In genomic region chr1:59142663-59143487, GRCh38 we compare ENCODE assay signal across 9 cellular contexts.
DNase-seq lines count a peak whose midpoint lies in the region; ATAC-seq and TF ChIP-seq lines count a peak whose summit lies in the region.
"Had no signal": no experiment of that assay in that cellular context is flagged by ENCODE, and none has a peak within 500 bp of the region (broad histone marks: within the 10 kb centered on the region; RNA-seq: fewer than 3 reads in every experiment).

No MANE protein-coding gene starts in this region.

- H3K9me3 ChIP-seq in hepatocyte (ENCODE audit: low read depth), result no peaks in the 10 kb centered on the region

- H3K27me3 ChIP-seq in hepatocyte, result no peaks in the 10 kb centered on the region

- CTCF ChIA-PET in activated CD4-positive, alpha-beta T cell treated with anti-CD3 and anti-CD28 coated beads for 36 hours (lab: Charles Lee), result interaction anchor here (0.8 to 0.9 kb wide), 2 partner anchors 9 to 21 kb away, joined by 3 read pairs; no protein-coding TSS in a partner anchor
- CTCF ChIA-PET in activated CD4-positive, alpha-beta T cell treated with anti-CD3 and anti-CD28 coated beads, Interleukin-2, amount 10 ng/mL, durations not matched to agents 7 days and 5 days (lab: Charles Lee), result interaction anchor here (0.7 to 1.3 kb wide), 2 partner anchors 8 to 17 kb away, joined by 3 to 5 read pairs; no protein-coding TSS in a partner anchor

- intact Hi-C loops in activated CD4-positive, alpha-beta T cell treated with anti-CD3 and anti-CD28 coated beads for 36 hours (cut with DNase I, micrococcal nuclease), result loop anchor here in 1 of 2 experiments (5.0 kb wide), 1 partner anchor 356 kb away; no protein-coding TSS in a partner anchor

- POLR2A ChIA-PET in activated CD4-positive, alpha-beta T cell treated with anti-CD3 and anti-CD28 coated beads for 36 hours (lab: Charles Lee), result no interaction called here
- POLR2A ChIA-PET in activated CD4-positive, alpha-beta T cell treated with anti-CD3 and anti-CD28 coated beads, Interleukin-2, amount 10 ng/mL, durations not matched to agents 7 days and 5 days (lab: Charles Lee), result no interaction called here

- peak; percentile 39 for ATAC-seq in activated CD4-positive, alpha-beta T cell treated with anti-CD3 and anti-CD28 coated beads for 36 hours
- no peak for ATAC-seq in GM19395 (IDR thresholded peaks at IDR 0.05; ENCODE audit: unreplicated experiment)
- ATAC-seq in HG03457 (IDR thresholded peaks at IDR 0.05; ENCODE audit: unreplicated experiment), result no peak

- peaks cover 2% of the 10 kb centered on the region for H3K27me3 Mint-ChIP-seq in activated CD4-positive, alpha-beta T cell treated with anti-CD3 and anti-CD28 coated beads for 36 hours
- no peaks in the 10 kb centered on the region for H3K27me3 Mint-ChIP-seq in activated CD4-positive, alpha-beta T cell treated with anti-CD3 and anti-CD28 coated beads, Interleukin-2, amount 10 ng/mL, durations not matched to agents 7 days and 5 days

- no peak overlapping the region for H3K27ac Mint-ChIP-seq in activated CD4-positive, alpha-beta T cell treated with anti-CD3 and anti-CD28 coated beads for 36 hours
- H3K27ac Mint-ChIP-seq in activated CD4-positive, alpha-beta T cell treated with anti-CD3 and anti-CD28 coated beads, Interleukin-2, amount 10 ng/mL, durations not matched to agents 7 days and 5 days, result no peak overlapping the region
- H3K27ac Mint-ChIP-seq: CD8-positive, alpha-beta memory T cell had no signal

- H4K20me1 ChIP-seq in hepatocyte (ENCODE audit: insufficient read depth, poor library complexity, severe bottlenecking), result no peaks in the 10 kb centered on the region

- H3K27ac ChIP-seq in hepatocyte, result peak overlapping the region; percentile 85

- no peak overlapping the region for H2AFZ ChIP-seq in hepatocyte

- no peaks in the 10 kb centered on the region for H3K9me2 ChIP-seq in hepatocyte (replicated peaks; ENCODE audit: insufficient read depth)

- no peak for DNase-seq in activated CD4-positive, alpha-beta T cell treated with anti-CD3 and anti-CD28 coated beads for 36 hours
- no peak for DNase-seq in activated CD4-positive, alpha-beta T cell treated with anti-CD3 and anti-CD28 coated beads, Interleukin-2, amount 10 ng/mL, durations not matched to agents 7 days and 5 days
- DNase-seq in T1000 (lab: John Stamatoyannopoulos, UW) (peak; percentile 72), hepatocyte (ENCODE audit: low spot score) (peak; percentile 74), stromal cell of bone marrow (ENCODE audit: low read depth) (peak; percentile 83), DMS79 (lab: John Stamatoyannopoulos, UW) (no peak)
- DNase-seq: CD8-positive, alpha-beta memory T cell had no signal

- peaks cover 34% of the 10 kb centered on the region for H3K4me1 ChIP-seq in hepatocyte (ENCODE audit: insufficient read depth)

- peaks cover 24% of the 10 kb centered on the region for H3K4me1 Mint-ChIP-seq in activated CD4-positive, alpha-beta T cell treated with anti-CD3 and anti-CD28 coated beads for 36 hours
- peaks cover 25% of the 10 kb centered on the region for H3K4me1 Mint-ChIP-seq in activated CD4-positive, alpha-beta T cell treated with anti-CD3 and anti-CD28 coated beads, Interleukin-2, amount 10 ng/mL, durations not matched to agents 7 days and 5 days

- H3K4me3 Mint-ChIP-seq in activated CD4-positive, alpha-beta T cell treated with anti-CD3 and anti-CD28 coated beads for 36 hours, result no peak overlapping the region
- H3K4me3 Mint-ChIP-seq in activated CD4-positive, alpha-beta T cell treated with anti-CD3 and anti-CD28 coated beads, Interleukin-2, amount 10 ng/mL, durations not matched to agents 7 days and 5 days, result no peak overlapping the region
- H3K4me3 Mint-ChIP-seq: CD8-positive, alpha-beta memory T cell had no signal

- H3K36me3 ChIP-seq in hepatocyte (replicated peaks; ENCODE audit: insufficient read depth, low read depth), result no peaks in the 10 kb centered on the region

- H3K9me3 Mint-ChIP-seq in activated CD4-positive, alpha-beta T cell treated with anti-CD3 and anti-CD28 coated beads for 36 hours (ENCODE audit: low read depth), result no peaks in the 10 kb centered on the region
- H3K9me3 Mint-ChIP-seq in activated CD4-positive, alpha-beta T cell treated with anti-CD3 and anti-CD28 coated beads, Interleukin-2, amount 10 ng/mL, durations not matched to agents 7 days and 5 days, result no peaks in the 10 kb centered on the region
- H3K9me3 Mint-ChIP-seq: CD8-positive, alpha-beta memory T cell had no signal

- no peaks in the 10 kb centered on the region for H3K79me2 ChIP-seq in hepatocyte

- no peak for TF ChIP-seq CTCF in hepatocyte (IDR thresholded peaks at IDR 0.05; ENCODE audit: poor library complexity)

- H3K4me3 ChIP-seq in hepatocyte, result no peak overlapping the region

- no peak overlapping the region for H3K4me2 ChIP-seq in hepatocyte

- no peaks in the 10 kb centered on the region for H3K36me3 Mint-ChIP-seq in activated CD4-positive, alpha-beta T cell treated with anti-CD3 and anti-CD28 coated beads for 36 hours (ENCODE audit: low read depth)
- no peaks in the 10 kb centered on the region for H3K36me3 Mint-ChIP-seq in activated CD4-positive, alpha-beta T cell treated with anti-CD3 and anti-CD28 coated beads, Interleukin-2, amount 10 ng/mL, durations not matched to agents 7 days and 5 days (ENCODE audit: low read depth)

- 66% methylated on average over 8 of the region's 8 CpGs for WGBS in hepatocyte (ENCODE audit: low lambda C conversion rate, missing lambda C conversion rate)

Comparison
In these comparisons a context has a peak if more than half of its experiments do, and no peak if none do; other contexts are left out.
1. DNase-seq: peak in T1000 (single experiment), hepatocyte (single experiment) and stromal cell of bone marrow (single experiment); none in activated CD4-positive, alpha-beta T cell treated with anti-CD3 and anti-CD28 coated beads for 36 hours (single experiment), activated CD4-positive, alpha-beta T cell treated with anti-CD3 and anti-CD28 coated beads, Interleukin-2, amount 10 ng/mL, durations not matched to agents 7 days and 5 days (single experiment) and DMS79 (single experiment).